ENCODE assay signal across 21 cellular contexts in the genomic region with DNA sequence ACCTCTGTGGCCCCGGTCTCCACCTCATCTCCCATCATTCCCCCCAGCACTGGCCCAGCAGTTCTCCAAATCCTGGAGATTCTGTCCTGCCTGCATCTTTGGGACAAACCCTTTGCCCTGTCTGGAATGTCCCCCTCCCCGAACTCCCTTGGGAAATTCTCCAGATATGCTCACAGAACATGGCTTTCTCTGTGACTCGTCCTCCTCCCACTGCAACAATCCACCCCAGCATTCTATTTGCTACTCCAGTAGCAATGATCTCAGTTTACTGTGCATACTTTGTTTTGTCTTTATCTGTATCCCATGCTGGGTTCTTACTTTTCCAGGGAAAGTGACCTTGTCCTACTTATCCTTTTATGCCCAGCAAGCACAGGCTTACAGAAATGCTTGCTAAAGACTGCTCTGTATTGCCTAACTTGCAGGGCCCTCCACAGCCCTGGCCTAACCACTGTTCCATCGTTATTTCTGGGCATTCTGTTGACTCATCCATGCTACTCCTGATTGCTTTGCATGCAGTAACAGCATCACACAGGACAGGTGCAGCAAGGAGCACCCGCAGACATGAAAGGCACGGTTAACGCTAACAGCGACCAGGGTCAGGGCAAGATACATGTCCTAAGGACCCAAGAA. TPM values are rescaled to one million over a fixed set of nuclear protein-coding genes. Genes with fewer than 3 reads are reported as not detected.
"Had no signal": no experiment of that assay in that cellular context is flagged by ENCODE, and none has a peak within 500 bp of the region (broad histone marks: within the 10 kb centered on the region; RNA-seq: fewer than 3 reads in every experiment).

No MANE protein-coding gene starts in this region.

- H3K27ac ChIP-seq: ascending aorta, breast epithelium, right atrium auricular region, suprapubic skin had no signal

- ATAC-seq: activated T-cell treated with anti-CD3 and anti-CD28 coated beads, Interleukin-2, amount 50 U/mL, for 4 hours had no signal

- H3K9me3 ChIP-seq: ascending aorta, breast epithelium, right atrium auricular region, suprapubic skin had no signal

- H3K4me1 ChIP-seq: ascending aorta, breast epithelium, right atrium auricular region, suprapubic skin had no signal

- H3K4me3 ChIP-seq: ascending aorta, breast epithelium, right atrium auricular region, suprapubic skin had no signal

- DNase-seq: activated CD4-positive, alpha-beta T cell treated with anti-CD3 and anti-CD28 coated beads, Interleukin-2, amount 50 U/mL, for 1 hour; activated CD4-positive, CD25-positive, alpha-beta regulatory T cell; activated CD8-positive, alpha-beta memory T cell treated with anti-CD3 and anti-CD28 coated beads, Interleukin-2, amount 50 U/mL, for 4 hours; activated naive CD4-positive, alpha-beta T cell treated with anti-CD3 and anti-CD28 coated beads for 36 hours; activated T-cell treated with anti-CD3 and anti-CD28 coated beads, Interleukin-2, amount 50 U/mL, for 4 hours; effector CD4-positive, alpha-beta T cell; foreskin fibroblast; occipital lobe; T1000; trophoblast cell had no signal

- H3K36me3 ChIP-seq: ascending aorta, breast epithelium, right atrium auricular region, suprapubic skin had no signal

- H3K27me3 ChIP-seq: ascending aorta, right atrium auricular region, suprapubic skin had no signal

RNA-seq across cellular contexts. Expression of gene PNMA6F, which starts 13.9 kb away (rescaled TPM):
- total RNA-seq: activated naive CD4-positive, alpha-beta T cell treated with anti-CD3 and anti-CD28 coated beads for 36 hours; activated T-cell treated with anti-CD3 and anti-CD28 coated beads, Interleukin-2, amount 50 U/mL, for 4 hours; ascending aorta; breast epithelium; glomerular endothelial cell; lung microvascular endothelial cell; mesothelial cell of epicardium; progenitor cell of endocrine pancreas; right atrium auricular region; skeletal muscle tissue; suprapubic skin; T-helper 1 cell treated with Interleukin-12 subunit alpha and Interleukin-12 subunit beta and Interleukin-4 antibody, amounts not matched to agents 30 ng/mL and 1 ng/mL, for 36 hours had no signal
- polyA plus RNA-seq: esophagus had no signal
